In the genomic region with DNA sequence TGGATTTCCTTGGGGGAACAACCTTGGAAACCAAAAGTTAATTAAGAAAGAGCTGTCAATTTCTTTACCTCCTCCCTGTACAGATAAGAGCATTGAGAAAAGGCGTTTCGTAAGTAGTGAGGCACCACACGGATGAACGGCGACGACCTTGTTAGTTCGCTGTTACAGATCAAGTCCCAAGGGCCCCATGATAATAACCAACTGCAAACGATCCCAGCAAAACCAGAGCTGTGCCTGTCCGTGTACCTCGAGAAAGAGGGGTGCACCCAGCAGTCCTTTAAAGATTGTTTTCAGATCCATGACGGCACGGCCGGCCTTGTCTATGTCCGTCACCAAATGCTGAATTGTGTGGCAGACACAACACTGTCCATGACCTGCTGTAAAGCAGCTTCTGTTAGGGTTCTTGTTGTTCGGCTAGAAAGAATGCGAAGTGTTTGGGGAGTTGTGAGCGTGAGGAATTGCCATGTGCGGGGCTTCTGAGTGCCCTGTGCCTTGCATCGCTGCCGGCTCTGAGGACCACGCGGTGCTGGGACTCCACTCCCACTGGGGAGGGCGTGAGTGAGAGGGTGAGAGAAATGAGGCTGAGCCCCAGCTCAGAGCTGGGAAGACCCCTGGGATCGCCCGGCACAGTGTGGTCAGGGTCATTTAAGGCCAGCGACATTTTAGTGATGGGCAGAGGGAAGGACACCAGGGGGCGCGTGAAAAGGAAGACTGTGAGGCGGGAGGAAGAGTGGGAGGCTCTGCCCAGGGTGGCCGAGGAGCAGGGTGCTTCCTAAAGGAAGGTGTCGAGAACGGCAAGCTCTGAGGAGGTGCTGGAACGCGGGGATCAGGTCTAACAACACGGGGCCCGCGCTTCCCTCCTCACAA, we compare ENCODE assay signal across 18 cellular contexts.
DNase-seq lines count a peak whose midpoint lies in the region; ATAC-seq and TF ChIP-seq lines count a peak whose summit lies in the region.
"Had no signal": no experiment of that assay in that cellular context is flagged by ENCODE, and none has a peak within 500 bp of the region (broad histone marks: within the 10 kb centered on the region; RNA-seq: fewer than 3 reads in every experiment).

No MANE protein-coding gene starts in this region.

- H3K9me3 ChIP-seq in endodermal cell (ENCODE audit: control insufficient read depth, low read length): no peaks in the 10 kb centered on the region
- H3K9me3 ChIP-seq: HAP-1 had no signal

- H3K9me2 ChIP-seq in GM23338 (ENCODE audit: insufficient read depth): no peaks in the 10 kb centered on the region

- no peak overlapping the region for H2AFZ ChIP-seq in GM23338

- no peak overlapping the region for H3K27ac Mint-ChIP-seq in GM23338
- H3K27ac Mint-ChIP-seq in endodermal cell: no peak overlapping the region
- no peak overlapping the region for H3K27ac Mint-ChIP-seq in osteocyte (ENCODE audit: unreplicated experiment)

- H4K20me1 ChIP-seq in GM23338 (replicated peaks; ENCODE audit: insufficient read depth): no peaks in the 10 kb centered on the region

- H3K4me3 ChIP-seq in GM23338 (no peak overlapping the region), NB4 (ENCODE audit: low read depth, low read length) (peak overlapping the region; percentile 34), endodermal cell (ENCODE audit: low read length) (no peak overlapping the region)
- H3K4me3 ChIP-seq: HAP-1, SK-N-MC had no signal

- H3K27me3 Mint-ChIP-seq in GM23338 (ENCODE audit: insufficient read depth, low read depth, poor library complexity) (peaks cover 5% of the 10 kb centered on the region), endodermal cell (ENCODE audit: insufficient read depth) (no peaks in the 10 kb centered on the region), osteocyte (ENCODE audit: unreplicated experiment) (peaks cover 9% of the 10 kb centered on the region)

- H3K79me2 ChIP-seq in GM23338 (replicated peaks; ENCODE audit: insufficient read depth): no peaks in the 10 kb centered on the region

- DNase-seq in GM23338 (ENCODE audit: low spot score) (no peak), NB4 (ENCODE audit: low read depth) (peak; percentile 94), endodermal cell (peak; percentile 44), osteocyte (ENCODE audit: extremely low spot score, unreplicated experiment) (peak; percentile 67), amniotic stem cell (lab: John Stamatoyannopoulos, UW) (no peak)
- DNase-seq in stimulated activated CD4-positive, alpha-beta T cell treated with anti-CD3 and anti-CD28 coated beads, Interleukin-2, amount 100 ng/mL, for 24 hours: no peak
- DNase-seq: ACHN, DMS79 treated with DMSO at 0.1 percent for 48 hours, NCI-H1105 treated with DMSO at 0.1 percent for 48 hours, NCI-H187, NCI-H2107, NCI-H510A, NCI-H748 treated with DMSO at 0.1 percent for 48 hours, SHP77 had no signal

- no peak overlapping the region for H3K27ac ChIP-seq in GM23338 (ENCODE audit: low read depth)
- no peak overlapping the region for H3K27ac ChIP-seq in endodermal cell (ENCODE audit: low read depth, low read length)
- H3K27ac ChIP-seq: SK-N-MC had no signal

- H3K27me3 ChIP-seq in GM23338 (ENCODE audit: insufficient read depth) (no peaks in the 10 kb centered on the region), endodermal cell (ENCODE audit: control insufficient read depth, insufficient read depth, low read length, poor library complexity, severe bottlenecking) (no peaks in the 10 kb centered on the region)

- TF ChIP-seq POLR2A in NB4 (IDR thresholded peaks at IDR 0.05; ENCODE audit: extremely low read depth, insufficient read length): no peak

- H3K36me3 Mint-ChIP-seq in GM23338 (ENCODE audit: low read depth) (no peaks in the 10 kb centered on the region), endodermal cell (ENCODE audit: low read depth) (no peaks in the 10 kb centered on the region), osteocyte (ENCODE audit: unreplicated experiment) (no peaks in the 10 kb centered on the region)
- H3K36me3 Mint-ChIP-seq: CD14-positive monocyte had no signal

- H3K4me1 Mint-ChIP-seq in GM23338 (peaks cover 29% of the 10 kb centered on the region), endodermal cell (peaks cover 13% of the 10 kb centered on the region), osteocyte (ENCODE audit: unreplicated experiment) (no peaks in the 10 kb centered on the region)
- H3K4me1 Mint-ChIP-seq: CD14-positive monocyte had no signal

- H3K9me3 Mint-ChIP-seq in GM23338 (no peaks in the 10 kb centered on the region), endodermal cell (no peaks in the 10 kb centered on the region), osteocyte (ENCODE audit: unreplicated experiment) (no peaks in the 10 kb centered on the region)

- H3K36me3 ChIP-seq in GM23338 (ENCODE audit: insufficient read depth) (no peaks in the 10 kb centered on the region), endodermal cell (ENCODE audit: control insufficient read depth, insufficient read depth, low read length) (no peaks in the 10 kb centered on the region)
- H3K36me3 ChIP-seq: HAP-1 had no signal

- no peak overlapping the region for H3K9ac ChIP-seq in endodermal cell (ENCODE audit: extremely low read depth, low read length, poor library complexity, severe bottlenecking)

- H3K4me2 ChIP-seq in GM23338: no peak overlapping the region

- whole genome bisulfite sequencing in endodermal cell (ENCODE audit: insufficient coverage in 1 of 2, insufficient read length in 1 of 2), 2 experiments: 91 to 93% methylated on average over 26 to 37 of the region's 37 CpGs

- H3K4me3 Mint-ChIP-seq in GM23338 (no peak overlapping the region), endodermal cell (no peak overlapping the region), osteocyte (ENCODE audit: unreplicated experiment) (no peak overlapping the region)
- H3K4me3 Mint-ChIP-seq: CD14-positive monocyte had no signal

- H3K4me1 ChIP-seq in GM23338 (ENCODE audit: insufficient read depth) (peaks cover 22% of the 10 kb centered on the region), endodermal cell (ENCODE audit: control insufficient read depth, insufficient read depth, low read length) (peaks cover 4% of the 10 kb centered on the region)
- H3K4me1 ChIP-seq: HAP-1 had no signal

- ATAC-seq in GM23338 (peak; percentile 28), HG02678 (IDR thresholded peaks at IDR 0.05; ENCODE audit: unreplicated experiment) (no peak)

- H3F3A ChIP-seq in GM23338 (replicated peaks; ENCODE audit: low read depth): no peaks in the 10 kb centered on the region

- TF ChIP-seq CTCF in GM23338 (conservative IDR thresholded peaks at IDR 0.05; ENCODE audit: low read depth in 2 of 2): peak; percentile 28 to 38
- TF ChIP-seq CTCF in NB4 (IDR thresholded peaks at IDR 0.05; ENCODE audit: low read depth, low read length): peak; percentile 42
- peak; percentile 21 for TF ChIP-seq CTCF in endodermal cell (conservative IDR thresholded peaks at IDR 0.05)
- no peak for TF ChIP-seq CTCF in osteocyte (IDR thresholded peaks at IDR 0.05)

TF ChIP-seq in GM23338, 12 proteins besides CTCF, POLR2A, EP300 and RAD21 (continues in another document):
- TF ChIP-seq JUNB (IDR thresholded peaks at IDR 0.05; ENCODE audit: unreplicated experiment): no peak
- no peak for TF ChIP-seq POLR2AphosphoS5 (IDR thresholded peaks at IDR 0.05; ENCODE audit: low read depth)
- TF ChIP-seq, protein P1, sequence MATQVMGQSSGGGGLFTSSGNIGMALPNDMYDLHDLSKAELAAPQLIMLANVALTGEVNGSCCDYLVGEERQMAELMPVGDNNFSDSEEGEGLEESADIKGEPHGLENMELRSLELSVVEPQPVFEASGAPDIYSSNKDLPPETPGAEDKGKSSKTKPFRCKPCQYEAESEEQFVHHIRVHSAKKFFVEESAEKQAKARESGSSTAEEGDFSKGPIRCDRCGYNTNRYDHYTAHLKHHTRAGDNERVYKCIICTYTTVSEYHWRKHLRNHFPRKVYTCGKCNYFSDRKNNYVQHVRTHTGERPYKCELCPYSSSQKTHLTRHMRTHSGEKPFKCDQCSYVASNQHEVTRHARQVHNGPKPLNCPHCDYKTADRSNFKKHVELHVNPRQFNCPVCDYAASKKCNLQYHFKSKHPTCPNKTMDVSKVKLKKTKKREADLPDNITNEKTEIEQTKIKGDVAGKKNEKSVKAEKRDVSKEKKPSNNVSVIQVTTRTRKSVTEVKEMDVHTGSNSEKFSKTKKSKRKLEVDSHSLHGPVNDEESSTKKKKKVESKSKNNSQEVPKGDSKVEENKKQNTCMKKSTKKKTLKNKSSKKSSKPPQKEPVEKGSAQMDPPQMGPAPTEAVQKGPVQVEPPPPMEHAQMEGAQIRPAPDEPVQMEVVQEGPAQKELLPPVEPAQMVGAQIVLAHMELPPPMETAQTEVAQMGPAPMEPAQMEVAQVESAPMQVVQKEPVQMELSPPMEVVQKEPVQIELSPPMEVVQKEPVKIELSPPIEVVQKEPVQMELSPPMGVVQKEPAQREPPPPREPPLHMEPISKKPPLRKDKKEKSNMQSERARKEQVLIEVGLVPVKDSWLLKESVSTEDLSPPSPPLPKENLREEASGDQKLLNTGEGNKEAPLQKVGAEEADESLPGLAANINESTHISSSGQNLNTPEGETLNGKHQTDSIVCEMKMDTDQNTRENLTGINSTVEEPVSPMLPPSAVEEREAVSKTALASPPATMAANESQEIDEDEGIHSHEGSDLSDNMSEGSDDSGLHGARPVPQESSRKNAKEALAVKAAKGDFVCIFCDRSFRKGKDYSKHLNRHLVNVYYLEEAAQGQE (IDR thresholded peaks at IDR 0.05; ENCODE audit: unreplicated experiment): no peak
- TF ChIP-seq CREB1 (CRISPR knock-in tag; IDR thresholded peaks at IDR 0.05; ENCODE audit: low read depth): no peak
- no peak for TF ChIP-seq NANOG (IDR thresholded peaks at IDR 0.05; ENCODE audit: borderline replicate concordance)

Comparison
In these comparisons a context has a peak if more than half of its experiments do, and no peak if none do; other contexts are left out.
1. DNase-seq: peak in NB4 (single experiment), endodermal cell (single experiment) and osteocyte (single experiment); none in GM23338 (single experiment), amniotic stem cell (single experiment) and stimulated activated CD4-positive, alpha-beta T cell treated with anti-CD3 and anti-CD28 coated beads, Interleukin-2, amount 100 ng/mL, for 24 hours (0 of 2).